In genomic region chr1:171355727-171356126, GRCh38 we compare ENCODE assay signal across 28 cellular contexts. TPM values are rescaled to one million over a fixed set of nuclear protein-coding genes. Genes with fewer than 3 reads are reported as not detected.
DNase-seq lines count a peak whose midpoint lies in the region; ATAC-seq and TF ChIP-seq lines count a peak whose summit lies in the region.
"Had no signal": no experiment of that assay in that cellular context is flagged by ENCODE, and none has a peak within 500 bp of the region (broad histone marks: within the 10 kb centered on the region; RNA-seq: fewer than 3 reads in every experiment).

No MANE protein-coding gene starts in this region.

- DNase-seq in Caki2 (ENCODE audit: low read depth) = peak; percentile 61
- DNase-seq in M059J (ENCODE audit: low read depth) = peak; percentile 74
- peak; percentile 8 for DNase-seq in choroid plexus epithelial cell (ENCODE audit: low read depth)
- DNase-seq in DMS79 (lab: John Stamatoyannopoulos, UW) = no peak
- DNase-seq in BE2C = no peak
- DNase-seq in gastrocnemius medialis = no peak
- DNase-seq: activated CD4-positive, alpha-beta memory T cell treated with anti-CD3 and anti-CD28 coated beads, Interleukin-2, amount 10 ng/mL, durations not matched to agents 7 days and 5 days; activated gamma-delta T cell; activated T-cell treated with anti-CD3 and anti-CD28 coated beads for 4 hours; Caco-2; dermis blood vessel endothelial cell; foreskin fibroblast; NCI-H1436 treated with DMSO at 0.1 percent for 48 hours; NCI-H2171 treated with DMSO at 0.1 percent for 48 hours; NCI-H526 treated with DMSO at 0.1 percent for 48 hours; stimulated activated CD4-positive, alpha-beta T cell treated with anti-CD3 and anti-CD28 coated beads, Interleukin-4, amount 100 ng/mL, for 24 hours; stimulated activated naive CD8-positive, alpha-beta T cell treated with anti-CD3 and anti-CD28 coated beads, Interleukin-15, amount 100 ng/mL, for 72 hours; SW 1271; tibial artery had no signal

- H3K4me1 ChIP-seq in BE2C (no peaks in the 10 kb centered on the region), gastrocnemius medialis (no peaks in the 10 kb centered on the region)
- H3K4me1 ChIP-seq: A549; BLaER1 treated with 17β-estradiol and CSF1 and Interleukin-3, amounts not matched to agents 10 nM and 100 nM; Caco-2 had no signal

- peak overlapping the region in 2 of 3 experiments; percentile 39 to 83 for H3K27ac Mint-ChIP-seq in nephron
- H3K27ac Mint-ChIP-seq: activated CD4-positive, alpha-beta memory T cell treated with anti-CD3 and anti-CD28 coated beads, Interleukin-2, amount 10 ng/mL, durations not matched to agents 7 days and 5 days; IgD-negative memory B cell; stimulated activated naive CD8-positive, alpha-beta T cell treated with anti-CD3 and anti-CD28 coated beads, Interleukin-15, amount 100 ng/mL, for 72 hours had no signal

- no peaks in the 10 kb centered on the region for H3K9me3 ChIP-seq in BE2C
- H3K9me3 ChIP-seq in gastrocnemius medialis = no peaks in the 10 kb centered on the region
- H3K9me3 ChIP-seq: A549; BLaER1 treated with 17β-estradiol and CSF1 and Interleukin-3, amounts not matched to agents 10 nM and 100 nM; neutrophil; tibial artery had no signal

- no peaks in the 10 kb centered on the region for H3K27me3 Mint-ChIP-seq in nephron (ENCODE audit: low read depth)

- no peaks in the 10 kb centered on the region for H3K36me3 Mint-ChIP-seq in nephron (ENCODE audit: low read depth)

- TF ChIP-seq CTCF in choroid plexus epithelial cell (conservative IDR thresholded peaks at IDR 0.05; ENCODE audit: low read depth, low read length) = no peak
- TF ChIP-seq CTCF in nephron (IDR thresholded peaks at IDR 0.05; ENCODE audit: unreplicated experiment in 3 of 3) = no peak
- no peak for TF ChIP-seq CTCF in BE2C (IDR thresholded peaks at IDR 0.05; ENCODE audit: low read depth, low read length)
- TF ChIP-seq CTCF in gastrocnemius medialis (IDR thresholded peaks at IDR 0.05 in 4 of 5, conservative IDR thresholded peaks at IDR 0.05 in 1 of 5) = no peak

- H3K9me3 Mint-ChIP-seq in nephron = peaks cover 4% of the 10 kb centered on the region
- H3K9me3 Mint-ChIP-seq: activated CD4-positive, alpha-beta memory T cell treated with anti-CD3 and anti-CD28 coated beads, Interleukin-2, amount 10 ng/mL, durations not matched to agents 7 days and 5 days had no signal

- H3K4me1 Mint-ChIP-seq in nephron = no peaks in the 10 kb centered on the region
- H3K4me1 Mint-ChIP-seq: activated CD4-positive, alpha-beta memory T cell treated with anti-CD3 and anti-CD28 coated beads, Interleukin-2, amount 10 ng/mL, durations not matched to agents 7 days and 5 days; IgD-negative memory B cell; stimulated activated naive CD8-positive, alpha-beta T cell treated with anti-CD3 and anti-CD28 coated beads, Interleukin-15, amount 100 ng/mL, for 72 hours had no signal

- intact Hi-C loops in gastrocnemius medialis (cut with DNase I; ENCODE audit: low total_unique reads) = no loop called here

- H3K27ac ChIP-seq in gastrocnemius medialis = no peak overlapping the region
- H3K27ac ChIP-seq: A549; BLaER1 treated with 17β-estradiol and CSF1 and Interleukin-3, amounts not matched to agents 10 nM and 100 nM; HL-60; neutrophil; tibial artery had no signal

- in situ Hi-C loops in Caki2 (cut with HindIII; ENCODE audit: low pct_unique_long_range_greater_than_20kb, low sequenced_read_pairs) (no loop called here), gastrocnemius medialis (cut with MboI; ENCODE audit: low sequenced_read_pairs in 4 of 4) (no loop called here)

- H3K36me3 ChIP-seq in BE2C (no peaks in the 10 kb centered on the region), gastrocnemius medialis (no peaks in the 10 kb centered on the region)
- H3K36me3 ChIP-seq: BLaER1 treated with 17β-estradiol and CSF1 and Interleukin-3, amounts not matched to agents 10 nM and 100 nM; neutrophil; tibial artery had no signal

- no peak for TF ChIP-seq POLR2A in gastrocnemius medialis (IDR thresholded peaks at IDR 0.05)

- peak overlapping the region in 1 of 3 experiments; percentile 2 for H3K4me3 Mint-ChIP-seq in nephron
- H3K4me3 Mint-ChIP-seq: activated CD4-positive, alpha-beta memory T cell treated with anti-CD3 and anti-CD28 coated beads, Interleukin-2, amount 10 ng/mL, durations not matched to agents 7 days and 5 days; IgD-negative memory B cell; stimulated activated naive CD8-positive, alpha-beta T cell treated with anti-CD3 and anti-CD28 coated beads, Interleukin-15, amount 100 ng/mL, for 72 hours had no signal

- H3K27me3 ChIP-seq in BE2C = no peaks in the 10 kb centered on the region
- no peaks in the 10 kb centered on the region for H3K27me3 ChIP-seq in gastrocnemius medialis
- H3K27me3 ChIP-seq: BLaER1 treated with 17β-estradiol and CSF1 and Interleukin-3, amounts not matched to agents 10 nM and 100 nM; neutrophil; tibial artery had no signal

- ATAC-seq in gastrocnemius medialis = no peak
- no peak for ATAC-seq in HG03196 (IDR thresholded peaks at IDR 0.05; ENCODE audit: unreplicated experiment)
- ATAC-seq: A549; Right ventricle myocardium inferior; stimulated activated naive CD8-positive, alpha-beta T cell treated with anti-CD3 and anti-CD28 coated beads, Interleukin-15, amount 100 ng/mL, for 72 hours had no signal

- H3K4me3 ChIP-seq in choroid plexus epithelial cell (ENCODE audit: low read depth, low read length) (no peak overlapping the region), BE2C (ENCODE audit: low read depth, low read length) (no peak overlapping the region), gastrocnemius medialis (no peak overlapping the region)
- H3K4me3 ChIP-seq: A549; BLaER1 treated with 17β-estradiol and CSF1 and Interleukin-3, amounts not matched to agents 10 nM and 100 nM; lung; tibial artery had no signal

RNA-seq across cellular contexts. Expression of gene FMO4, which starts 41.7 kb away (rescaled TPM):
- 0.32 and 2.0 TPM in 2 replicates for total RNA-seq in Caki2 (2014; rRNA removed; shearing (Covaris generic); ENCODE audit: low replicate concordance)
- 9.9 and 10.2 TPM in 2 replicates for total RNA-seq in M059J (2014; rRNA removed; shearing (Covaris generic))
- not detected for polyA plus RNA-seq in BE2C (2012; ENCODE audit: insufficient read depth, insufficient read length, low read depth)
- total RNA-seq in gastrocnemius medialis = 1 to 10 TPM in 2 of 4 donors, under 1 TPM in 2; 0.36 to 2.9 (median 0.94) TPM

Comparison
In these comparisons a context has a peak if more than half of its experiments do, and no peak if none do; other contexts are left out.
1. DNase-seq: peak in Caki2 (single experiment), M059J (single experiment) and choroid plexus epithelial cell (single experiment); none in DMS79 (single experiment), BE2C (single experiment) and gastrocnemius medialis (0 of 2).